Comparison of ENCODE assay signal across 28 cellular contexts in genomic region chr10:18576586-18576985, GRCh38.
"Had no signal": no experiment of that assay in that cellular context is flagged by ENCODE, and none has a peak within 500 bp of the region (broad histone marks: within the 10 kb centered on the region; RNA-seq: fewer than 3 reads in every experiment).

No MANE protein-coding gene starts in this region.

- H3K4me1 ChIP-seq: neural progenitor cell, pancreas, prostate gland, right lobe of liver, sigmoid colon, spleen, suprapubic skin, testis, tibial artery, transverse colon, upper lobe of right lung, uterus had no signal

- H3K9me3 ChIP-seq: prostate gland, right lobe of liver, suprapubic skin, testis, tibial artery, transverse colon, upper lobe of right lung, uterus had no signal

- H3K36me3 ChIP-seq: pancreas, prostate gland, upper lobe of right lung, uterus had no signal

- H3K27me3 ChIP-seq: neural progenitor cell, pancreas, right lobe of liver, sigmoid colon, spleen, suprapubic skin, testis, tibial artery, transverse colon, upper lobe of right lung, uterus had no signal

- DNase-seq: naive thymus-derived CD4-positive, alpha-beta T cell; natural killer cell; pancreas; retina; right cardiac atrium; right lobe of liver; sigmoid colon; spleen; stimulated activated CD4-positive, alpha-beta T cell treated with anti-CD3 and anti-CD28 coated beads, Interleukin-12 subunit alpha, Interleukin-12 subunit beta, amount 100 ng/mL, for 4 hours; stimulated activated CD4-positive, alpha-beta T cell treated with anti-CD3 and anti-CD28 coated beads, Interleukin-1b, Interleukin-23, amount 100 ng/mL, for 48 hours; stimulated activated CD4-positive, alpha-beta T cell treated with anti-CD3 and anti-CD28 coated beads, Interleukin-4, amount 100 ng/mL, for 1 hour; stimulated activated CD4-positive, alpha-beta T cell treated with anti-CD3 and anti-CD28 coated beads, Interleukin-4, amount 100 ng/mL, for 4 hours; stimulated activated CD8-positive, alpha-beta memory T cell treated with anti-CD3 and anti-CD28 coated beads, Interleukin-4, amount 100 ng/mL, for 48 hours; stimulated activated naive CD4-positive, alpha-beta T cell; stimulated activated naive CD8-positive, alpha-beta T cell treated with anti-CD3 and anti-CD28 coated beads, Interleukin-15, amount 100 ng/mL, for 72 hours; stimulated activated naive CD8-positive, alpha-beta T cell treated with anti-CD3 and anti-CD28 coated beads, Interleukin-15, Interleukin-2, amounts not matched to agents 100 U/mL and 50 U/mL, for 24 hours; substantia nigra; testis; tibial artery; transverse colon; upper lobe of right lung; uterus had no signal

- H3K27ac ChIP-seq: neural progenitor cell, pancreas, prostate gland, right lobe of liver, sigmoid colon, skin epidermis, spleen, suprapubic skin, testis, tibial artery, transverse colon, upper lobe of right lung, uterus had no signal

- ATAC-seq: naive thymus-derived CD4-positive, alpha-beta T cell; natural killer cell; pancreas; right cardiac atrium; right lobe of liver; stimulated activated memory B cell treated with anti-CD40 and anti-IgM and Interleukin-4, amounts not matched to agents 10 μg/mL and 1 μg/mL and 100 μg/mL, for 72 hours; stimulated activated naive CD8-positive, alpha-beta T cell treated with anti-CD3 and anti-CD28 coated beads, Interleukin-15, amount 100 ng/mL, for 72 hours; stimulated activated naive CD8-positive, alpha-beta T cell treated with anti-CD3 and anti-CD28 coated beads, Interleukin-15, Interleukin-2, amounts not matched to agents 100 U/mL and 50 U/mL, for 24 hours; upper lobe of right lung had no signal

- H3K4me3 ChIP-seq: neural progenitor cell, pancreas, prostate gland, right lobe of liver, sigmoid colon, skin epidermis, smooth muscle cell, spleen, suprapubic skin, testis, tibial artery, transverse colon, upper lobe of right lung, uterus had no signal
